In genomic region chr12:52790427-52791270, GRCh38 we compare ENCODE assay signal across 1 cellular context.
TF ChIP-seq lines count a peak whose summit lies in the region.

No MANE protein-coding gene starts in this region.

TF ChIP-seq in K562, 482 proteins besides CTCF, POLR2A, EP300 and RAD21:
- TF ChIP-seq MED1 (CRISPR knock-in tag; IDR thresholded peaks at IDR 0.05; ENCODE audit: borderline replicate concordance) = no peak
- TF ChIP-seq ZEB2 (IDR thresholded peaks at IDR 0.05) = 0 out of 2 replicates have a peak, but pooled peaks have one; percentile 5
- no peak for TF ChIP-seq HNRNPH1 (optimal IDR thresholded peaks at IDR 0.05; ENCODE audit: low read depth, low read length)
- TF ChIP-seq STAG1 (CRISPR knock-in tag; IDR thresholded peaks at IDR 0.05; ENCODE audit: borderline replicate concordance) = no peak
- 0 out of 2 replicates have a peak, but pooled peaks have one; percentile 1 for TF ChIP-seq HES1 (IDR thresholded peaks at IDR 0.05; ENCODE audit: low read depth)
- TF ChIP-seq DPF2 (IDR thresholded peaks at IDR 0.05) = peak; percentile 26; the same call in 1 of the 2 replicates
- no peak for TF ChIP-seq TCF7 (IDR thresholded peaks at IDR 0.05; ENCODE audit: borderline replicate concordance)
- no peak for TF ChIP-seq FOXK1 (CRISPR knock-in tag; IDR thresholded peaks at IDR 0.05; ENCODE audit: borderline replicate concordance)
- TF ChIP-seq, protein P1, sequence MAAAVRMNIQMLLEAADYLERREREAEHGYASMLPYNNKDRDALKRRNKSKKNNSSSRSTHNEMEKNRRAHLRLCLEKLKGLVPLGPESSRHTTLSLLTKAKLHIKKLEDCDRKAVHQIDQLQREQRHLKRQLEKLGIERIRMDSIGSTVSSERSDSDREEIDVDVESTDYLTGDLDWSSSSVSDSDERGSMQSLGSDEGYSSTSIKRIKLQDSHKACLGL (CRISPR knock-in tag; IDR thresholded peaks at IDR 0.05; ENCODE audit: borderline replicate concordance, poor library complexity, severe bottlenecking) = no peak
- no peak for TF ChIP-seq STAT6 (CRISPR knock-in tag; IDR thresholded peaks at IDR 0.05)
- TF ChIP-seq, protein P2, sequence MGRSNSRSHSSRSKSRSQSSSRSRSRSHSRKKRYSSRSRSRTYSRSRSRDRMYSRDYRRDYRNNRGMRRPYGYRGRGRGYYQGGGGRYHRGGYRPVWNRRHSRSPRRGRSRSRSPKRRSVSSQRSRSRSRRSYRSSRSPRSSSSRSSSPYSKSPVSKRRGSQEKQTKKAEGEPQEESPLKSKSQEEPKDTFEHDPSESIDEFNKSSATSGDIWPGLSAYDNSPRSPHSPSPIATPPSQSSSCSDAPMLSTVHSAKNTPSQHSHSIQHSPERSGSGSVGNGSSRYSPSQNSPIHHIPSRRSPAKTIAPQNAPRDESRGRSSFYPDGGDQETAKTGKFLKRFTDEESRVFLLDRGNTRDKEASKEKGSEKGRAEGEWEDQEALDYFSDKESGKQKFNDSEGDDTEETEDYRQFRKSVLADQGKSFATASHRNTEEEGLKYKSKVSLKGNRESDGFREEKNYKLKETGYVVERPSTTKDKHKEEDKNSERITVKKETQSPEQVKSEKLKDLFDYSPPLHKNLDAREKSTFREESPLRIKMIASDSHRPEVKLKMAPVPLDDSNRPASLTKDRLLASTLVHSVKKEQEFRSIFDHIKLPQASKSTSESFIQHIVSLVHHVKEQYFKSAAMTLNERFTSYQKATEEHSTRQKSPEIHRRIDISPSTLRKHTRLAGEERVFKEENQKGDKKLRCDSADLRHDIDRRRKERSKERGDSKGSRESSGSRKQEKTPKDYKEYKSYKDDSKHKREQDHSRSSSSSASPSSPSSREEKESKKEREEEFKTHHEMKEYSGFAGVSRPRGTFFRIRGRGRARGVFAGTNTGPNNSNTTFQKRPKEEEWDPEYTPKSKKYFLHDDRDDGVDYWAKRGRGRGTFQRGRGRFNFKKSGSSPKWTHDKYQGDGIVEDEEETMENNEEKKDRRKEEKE (IDR thresholded peaks at IDR 0.05; ENCODE audit: borderline replicate concordance in 1 of 2, control insufficient read depth in 1 of 2, low read depth in 2 of 2, low read length in 1 of 2) = no peak
- TF ChIP-seq SMARCE1 (IDR thresholded peaks at IDR 0.05) = 0 out of 2 replicates have a peak, but pooled peaks have one; percentile 29
- TF ChIP-seq CUX1 (CRISPR knock-in tag; IDR thresholded peaks at IDR 0.05) = no peak
- 0 out of 2 replicates have a peak, but pooled peaks have one; percentile 1 for TF ChIP-seq RUNX1 (IDR thresholded peaks at IDR 0.05; ENCODE audit: low read depth)
